Comparison of ENCODE assay signal across 8 cellular contexts in genomic region chr2:20438334-20439192, GRCh38. TPM values are rescaled to one million over a fixed set of nuclear protein-coding genes. Genes with fewer than 3 reads are reported as not detected.
DNase-seq lines count a peak whose midpoint lies in the region; ATAC-seq and TF ChIP-seq lines count a peak whose summit lies in the region.

No MANE protein-coding gene starts in this region.

- CTCF ChIA-PET in IMR-90 (lab: Yijun Ruan, JAX) = interaction anchor here (0.9 to 2.2 kb wide), 4 partner anchors 11 to 197 kb away, joined by 4 to 18 read pairs (median 6); no protein-coding TSS in a partner anchor

- H2BK12ac ChIP-seq in neuronal stem cell (ENCODE audit: low read length) = no peak overlapping the region

- 0 out of 2 replicates have a peak overlapping the region, but pooled peaks have one; percentile 21 for H4K91ac ChIP-seq in IMR-90 (ENCODE audit: insufficient read depth, low read depth, low read length)
- no peak overlapping the region for H4K91ac ChIP-seq in neuronal stem cell (ENCODE audit: low read depth, low read length, poor library complexity)

- H3K27ac ChIP-seq in IMR-90 (ENCODE audit: insufficient read depth, low read length) (peak overlapping the region; percentile 26), left ventricle myocardium inferior (replicated peaks) (peak overlapping the region; percentile 5), stomach smooth muscle (ENCODE audit: low read length) (peak overlapping the region; percentile 49), neuronal stem cell (replicated peaks; ENCODE audit: low read length) (no peak overlapping the region)

- H2BK15ac ChIP-seq in IMR-90 (ENCODE audit: low read depth, low read length) (peak overlapping the region; percentile 59; the same call in 1 of the 3 replicates), neuronal stem cell (ENCODE audit: low read length) (no peak overlapping the region)

- peak; percentile 79 for ATAC-seq in IMR-90 (ENCODE audit: low read depth)
- peak; percentile 35 for ATAC-seq in SK-N-SH treated with all-trans-retinoic acid at 6 μM for 48 hours
- ATAC-seq in HG02870 (IDR thresholded peaks at IDR 0.05; ENCODE audit: unreplicated experiment) = no peak

- H3K36me3 ChIP-seq in IMR-90 (ENCODE audit: control insufficient read depth, insufficient read depth, low read length) = no peaks in the 10 kb centered on the region
- no peaks in the 10 kb centered on the region for H3K36me3 ChIP-seq in left ventricle myocardium inferior
- H3K36me3 ChIP-seq in stomach smooth muscle (ENCODE audit: control insufficient read depth in 2 of 2, insufficient read depth in 2 of 2, low read length in 2 of 2) = no peaks in the 10 kb centered on the region
- H3K36me3 ChIP-seq in neuronal stem cell (replicated peaks in 1 of 2; ENCODE audit: control insufficient read depth in 2 of 2, insufficient read depth in 2 of 2, low read length in 2 of 2) = no peaks in the 10 kb centered on the region

- H2AK5ac ChIP-seq in IMR-90 (ENCODE audit: low read depth, low read length) (peak overlapping the region; percentile 73; the same call in 1 of the 2 replicates), neuronal stem cell (ENCODE audit: low read depth, low read length) (no peak overlapping the region)

- POLR2A ChIA-PET in IMR-90 (lab: Charles Lee; ENCODE audit: unreplicated experiment) = interaction anchor here (0.8 kb wide), 1 partner anchor 9 kb away, joined by 3 read pairs; no protein-coding TSS in a partner anchor

- 0 out of 2 replicates have a peak, but pooled peaks have one; percentile 10 for TF ChIP-seq RAD21 in IMR-90 (IDR thresholded peaks at IDR 0.05; ENCODE audit: low read length)

- no CpG with 5 or more reads among the region's 7 CpGs for WGBS in IMR-90 (ENCODE audit: extremely low coverage in 2 of 2, insufficient read length in 1 of 2), 2 experiments
- WGBS in neuronal stem cell (ENCODE audit: extremely low coverage in 2 of 2, insufficient read length in 2 of 2, insufficient replicate concordance in 1 of 2), 2 donors = no CpG with 5 or more reads among the region's 7 CpGs

- H2AK9ac ChIP-seq in IMR-90 (replicated peaks; ENCODE audit: low read depth, low read length, poor library complexity) = peak overlapping the region; percentile 57

- H4K8ac ChIP-seq in IMR-90 (ENCODE audit: low read depth in 2 of 2, low read length in 2 of 2) (peak overlapping the region in 1 of 2 experiments; percentile 72; a peak in 1 of 4 replicates), neuronal stem cell (ENCODE audit: low read depth, low read length) (no peak overlapping the region)

- H3K4me2 ChIP-seq in IMR-90 (ENCODE audit: low read depth, low read length) (peak overlapping the region; percentile 64), neuronal stem cell (ENCODE audit: insufficient read depth, low read length, poor library complexity, severe bottlenecking) (no peak overlapping the region)

- dilution Hi-C loops in IMR-90 (cut with HindIII; ENCODE audit: low sequenced_read_pairs, unreplicated experiment) = no loop called here

- no peak overlapping the region for H3K4me3 ChIP-seq in IMR-90 (ENCODE audit: insufficient read depth, low read depth, low read length)
- no peak overlapping the region for H3K4me3 ChIP-seq in left ventricle myocardium inferior
- H3K4me3 ChIP-seq in stomach smooth muscle (ENCODE audit: low read length in 2 of 2) = no peak overlapping the region
- H3K4me3 ChIP-seq in neuronal stem cell (ENCODE audit: low read length in 2 of 2) = no peak overlapping the region

- H3K23ac ChIP-seq in IMR-90 (ENCODE audit: low read depth, low read length) = no peak overlapping the region; the same call in 1 of the 2 replicates
- H3K23ac ChIP-seq in neuronal stem cell (ENCODE audit: low read depth, low read length, poor library complexity) = no peak overlapping the region

- no TSS peak for BruUV-seq in IMR-90 (replicated peaks; lab: Mats Ljungman, UMichigan)

- peak overlapping the region; percentile 87 for H4K5ac ChIP-seq in IMR-90 (ENCODE audit: low read depth, low read length)

- in situ Hi-C loops in IMR-90 (cut with MboI; ENCODE audit: low sequenced_read_pairs) (no loop called here), GM13976 (cut with MboI; ENCODE audit: low sequenced_read_pairs, unreplicated experiment) (no loop called here)

- H3K4me1 ChIP-seq in IMR-90 (ENCODE audit: control insufficient read depth, insufficient read depth, low read length) (peaks cover 5% of the 10 kb centered on the region), left ventricle myocardium inferior (peaks cover 12% of the 10 kb centered on the region), stomach smooth muscle (ENCODE audit: control insufficient read depth, insufficient read depth, low read length) (peaks cover 14% of the 10 kb centered on the region), neuronal stem cell (ENCODE audit: control insufficient read depth in 2 of 2, insufficient read depth in 1 of 2, low read depth in 1 of 2, low read length in 2 of 2) (no peaks in the 10 kb centered on the region)

- peak overlapping the region; percentile 56 for H2AFZ ChIP-seq in IMR-90 (replicated peaks; ENCODE audit: low read length, poor library complexity)
- H2AFZ ChIP-seq in neuronal stem cell (ENCODE audit: low read length) = no peak overlapping the region

- H2BK5ac ChIP-seq in IMR-90 (ENCODE audit: low read depth, low read length, poor library complexity, severe bottlenecking) (no peak overlapping the region), neuronal stem cell (ENCODE audit: low read length) (no peak overlapping the region)

- peak overlapping the region; percentile 64 for H2BK120ac ChIP-seq in IMR-90 (ENCODE audit: low read depth, low read length)
- H2BK120ac ChIP-seq in neuronal stem cell (ENCODE audit: low read depth, low read length) = no peak overlapping the region

- no peak for TF ChIP-seq CTCF in IMR-90 (conservative IDR thresholded peaks at IDR 0.05; ENCODE audit: low read depth, low read length)
- no peak for TF ChIP-seq CTCF in left ventricle myocardium inferior (IDR thresholded peaks at IDR 0.05; ENCODE audit: borderline replicate concordance)
- no peak for TF ChIP-seq CTCF in nephron progenitor cell (IDR thresholded peaks at IDR 0.05)
- TF ChIP-seq CTCF in GM13976 (IDR thresholded peaks at IDR 0.05; ENCODE audit: borderline replicate concordance, control extremely low read depth, extremely low read depth, insufficient read depth, missing control alignments) = no peak

- H3K18ac ChIP-seq in IMR-90 (ENCODE audit: low read depth, low read length) = peak overlapping the region; percentile 95
- H3K18ac ChIP-seq in neuronal stem cell (ENCODE audit: low read length) = no peak overlapping the region

- H3K4ac ChIP-seq in IMR-90 (ENCODE audit: low read depth, low read length) (peak overlapping the region; percentile 37), neuronal stem cell (ENCODE audit: low read length) (no peak overlapping the region)

- H3K9ac ChIP-seq in IMR-90 (ENCODE audit: low read depth, low read length) (no peak overlapping the region), stomach smooth muscle (ENCODE audit: low read length in 2 of 2) (peak overlapping the region; percentile 36 to 38), neuronal stem cell (ENCODE audit: low read depth, low read length, poor library complexity) (no peak overlapping the region)

- H4K20me1 ChIP-seq in IMR-90 (ENCODE audit: insufficient read depth, low read length) = no peaks in the 10 kb centered on the region

- H3K36me3 Mint-ChIP-seq in nephron progenitor cell (ENCODE audit: low read depth) = no peaks in the 10 kb centered on the region

- no peaks in the 10 kb centered on the region for H3K9me3 Mint-ChIP-seq in nephron progenitor cell

- peaks cover 30% of the 10 kb centered on the region for H3K27me3 Mint-ChIP-seq in nephron progenitor cell (ENCODE audit: low read depth, poor library complexity)

- H3K14ac ChIP-seq in IMR-90 (replicated peaks; ENCODE audit: low read depth, low read length) (peak overlapping the region; percentile 10), neuronal stem cell (ENCODE audit: low read length) (no peak overlapping the region)

- H3K4me3 Mint-ChIP-seq in nephron progenitor cell = no peak overlapping the region

- peak; percentile 94 for DNase-seq in IMR-90
- no peak for DNase-seq in left ventricle myocardium inferior
- no peak for DNase-seq in nephron progenitor cell
- DNase-seq in neuronal stem cell (ENCODE audit: low spot score) = no peak
- no peak for DNase-seq in GM13976 (ENCODE audit: low spot score)

- peak overlapping the region; percentile 67 for H2BK20ac ChIP-seq in IMR-90 (ENCODE audit: low read depth, low read length)

- TF ChIP-seq POLR2A in IMR-90 (IDR thresholded peaks at IDR 0.05; ENCODE audit: low read depth, low read length) = no peak; the same call in 1 of the 2 replicates

- H3K27me3 ChIP-seq in IMR-90 (ENCODE audit: control insufficient read depth, insufficient read depth, low read length) = no peaks in the 10 kb centered on the region
- H3K27me3 ChIP-seq in left ventricle myocardium inferior (ENCODE audit: low read depth) = no peaks in the 10 kb centered on the region
- no peaks in the 10 kb centered on the region for H3K27me3 ChIP-seq in stomach smooth muscle (ENCODE audit: control insufficient read depth in 1 of 2, insufficient read depth in 2 of 2, low read length in 2 of 2)
- H3K27me3 ChIP-seq in neuronal stem cell (ENCODE audit: control insufficient read depth in 3 of 3, insufficient read depth in 3 of 3, low read depth in 1 of 3, low read length in 3 of 3) = peaks cover 0 to 26% (median 0%) of the 10 kb centered on the region in 3 experiments

- intact Hi-C loops in IMR-90 (cut with micrococcal nuclease) = loop anchor here (2.0 to 5.0 kb wide), 2 partner anchors 41 to 60 kb away; no protein-coding TSS in a partner anchor
- intact Hi-C loops in left ventricle myocardium inferior (cut with micrococcal nuclease) = no loop called here

- H3K9me3 ChIP-seq in IMR-90 (ENCODE audit: control insufficient read depth, insufficient read depth, low read length) (no peaks in the 10 kb centered on the region), left ventricle myocardium inferior (replicated peaks) (no peaks in the 10 kb centered on the region), stomach smooth muscle (ENCODE audit: control insufficient read depth in 2 of 2, low read length in 2 of 2) (no peaks in the 10 kb centered on the region), neuronal stem cell (replicated peaks in 1 of 2; ENCODE audit: control insufficient read depth in 2 of 2, insufficient read depth in 1 of 2, low read depth in 1 of 2, low read length in 2 of 2) (no peaks in the 10 kb centered on the region)

- no peaks in the 10 kb centered on the region for H3K79me1 ChIP-seq in IMR-90 (ENCODE audit: low read depth in 1 of 2, low read length in 2 of 2)
- no peaks in the 10 kb centered on the region for H3K79me1 ChIP-seq in neuronal stem cell (ENCODE audit: low read depth, low read length)

- H3K4me1 Mint-ChIP-seq in nephron progenitor cell = peaks cover 17% of the 10 kb centered on the region

- H3K27ac Mint-ChIP-seq in nephron progenitor cell = no peak overlapping the region

- peaks cover 13% of the 10 kb centered on the region for H3K9me1 ChIP-seq in IMR-90 (ENCODE audit: insufficient read depth, low read length)

- H3K56ac ChIP-seq in IMR-90 (ENCODE audit: extremely low read depth, insufficient read depth, low read length) = no peak overlapping the region

RNA-seq across cellular contexts. Expression of gene RHOB, which starts 8.3 kb away (rescaled TPM):
- 112 and 151 TPM in 2 replicates for total RNA-seq in IMR-90 (2012; rRNA removed)
- polyA plus RNA-seq in IMR-90 (2012; rRNA removed) = 149 and 201 TPM in 2 replicates
- 238 and 364 TPM in 2 replicates for polyA plus RNA-seq in IMR-90 (2012; cell fraction: cytosol; rRNA removed)
- 195 and 365 TPM in 2 replicates for polyA plus RNA-seq in IMR-90 (2012; cell fraction: nucleus; rRNA removed; ENCODE audit: low replicate concordance)
- 193 TPM for total RNA-seq in left ventricle myocardium inferior
- polyA plus RNA-seq in neuronal stem cell (2013, experiment 1 of 2) = 20.4 TPM
- polyA plus RNA-seq in neuronal stem cell (2013, experiment 2 of 2) = 19.9 TPM

Comparison
In these comparisons a context has a peak if more than half of its experiments do, and no peak if none do; other contexts are left out.
1. H3K9ac ChIP-seq: peak in stomach smooth muscle (2 of 2); none in IMR-90 (single experiment) and neuronal stem cell (single experiment).